1 cellular context compared by ENCODE assay signal in genomic region chr5:159345336-159345735, GRCh38.
A peak's percentile ranks its signal among the peaks of the same experiment; 100 is the strongest.
TF ChIP-seq lines count a peak whose summit lies in the region.

No MANE protein-coding gene starts in this region.

TF ChIP-seq in K562, 482 proteins besides CTCF, POLR2A, EP300 and RAD21 (continued from another document):
- no peak for TF ChIP-seq ZNF609 (CRISPR knock-in tag; IDR thresholded peaks at IDR 0.05; ENCODE audit: borderline replicate concordance)
- TF ChIP-seq FOSL1 (tag; conservative IDR thresholded peaks at IDR 0.05) = no peak
- no peak for TF ChIP-seq THRA (IDR thresholded peaks at IDR 0.05)
- TF ChIP-seq ZNF217 (CRISPR knock-in tag; IDR thresholded peaks at IDR 0.05) = no peak
- TF ChIP-seq MAFK (IDR thresholded peaks at IDR 0.05; ENCODE audit: low read length) = peak; percentile 77
